Comparison of ENCODE assay signal across 1 cellular context in genomic region chr16:85334718-85335583, GRCh38.
TF ChIP-seq lines count a peak whose summit lies in the region.

No MANE protein-coding gene starts in this region.

TF ChIP-seq in K562, 482 proteins besides CTCF, POLR2A, EP300 and RAD21 (continued from another document and continues in another):
- TF ChIP-seq ZBTB11 (CRISPR knock-in tag; IDR thresholded peaks at IDR 0.05) (no peak), ZBTB1 (CRISPR knock-in tag; IDR thresholded peaks at IDR 0.05; ENCODE audit: borderline replicate concordance, low read depth) (no peak), RBM34 (IDR thresholded peaks at IDR 0.05; ENCODE audit: borderline replicate concordance, insufficient read depth, low read length) (no peak), CBX1 (IDR thresholded peaks at IDR 0.05; ENCODE audit: low read depth) (no peak), HDAC3 (IDR thresholded peaks at IDR 0.05; ENCODE audit: borderline replicate concordance, partially characterized antibody) (no peak), NR1H2 (CRISPR knock-in tag; IDR thresholded peaks at IDR 0.05) (no peak), NCOA1 (IDR thresholded peaks at IDR 0.05; ENCODE audit: low read depth) (peak; percentile 48; the same call in 1 of the 2 replicates), ZNF431 (CRISPR knock-in tag; IDR thresholded peaks at IDR 0.05) (no peak), MYBL2 (IDR thresholded peaks at IDR 0.05; ENCODE audit: low read depth) (no peak), MYBL2 (CRISPR knock-in tag; IDR thresholded peaks at IDR 0.05; ENCODE audit: borderline replicate concordance) (no peak), ZNF140 (CRISPR knock-in tag; IDR thresholded peaks at IDR 0.05) (no peak), TAF9B (IDR thresholded peaks at IDR 0.05; ENCODE audit: partially characterized antibody) (no peak), ZNF785 (CRISPR knock-in tag; IDR thresholded peaks at IDR 0.05) (no peak), NUFIP1 (IDR thresholded peaks at IDR 0.05; ENCODE audit: partially characterized antibody) (no peak), CBFA2T2 (conservative IDR thresholded peaks at IDR 0.05) (peak; percentile 55), PHB2 (IDR thresholded peaks at IDR 0.05; ENCODE audit: low read depth) (no peak), ARNT (IDR thresholded peaks at IDR 0.05) (peak in 1 of 2 experiments; percentile 76; a peak in 1 of 4 replicates), ATF1 (CRISPR knock-in tag; IDR thresholded peaks at IDR 0.05) (no peak), ATF1 (tag; IDR thresholded peaks at IDR 0.05) (0 out of 2 replicates have a peak, but pooled peaks have one; percentile 27), ZNF695 (CRISPR knock-in tag; IDR thresholded peaks at IDR 0.05) (no peak), STAT6 (CRISPR knock-in tag; IDR thresholded peaks at IDR 0.05) (no peak), TBL1XR1 (IDR thresholded peaks at IDR 0.05; ENCODE audit: low read length in 2 of 2) (peak in 1 of 2 experiments; percentile 49; a peak in 2 of 4 replicates), ARHGAP35 (IDR thresholded peaks at IDR 0.05; ENCODE audit: partially characterized antibody) (no peak), HDAC6 (IDR thresholded peaks at IDR 0.05; ENCODE audit: low read depth, low read length) (no peak), NR0B1 (IDR thresholded peaks at IDR 0.05; ENCODE audit: partially characterized antibody) (no peak), HEY1 (CRISPR knock-in tag; IDR thresholded peaks at IDR 0.05; ENCODE audit: borderline replicate concordance) (no peak), RCOR1 (IDR thresholded peaks at IDR 0.05; ENCODE audit: borderline replicate concordance in 1 of 2, low read depth in 2 of 2, low read length in 2 of 2) (peak in 1 of 2 experiments; percentile 91; a peak in 2 of 4 replicates), SETDB1 (IDR thresholded peaks at IDR 0.05; ENCODE audit: low read length) (no peak), CXXC5 (CRISPR knock-in tag; IDR thresholded peaks at IDR 0.05) (peak; percentile 78), ZNF57 (CRISPR knock-in tag; IDR thresholded peaks at IDR 0.05) (no peak), ZNF41 (CRISPR knock-in tag; conservative IDR thresholded peaks at IDR 0.05) (no peak; the same call in 1 of the 2 replicates), CBX2 (IDR thresholded peaks at IDR 0.05; ENCODE audit: insufficient read depth, low read length, poor library complexity, severe bottlenecking) (no peak), SMAD2 (IDR thresholded peaks at IDR 0.05; ENCODE audit: low read depth, low read length) (no peak), NEUROD1 (IDR thresholded peaks at IDR 0.05; ENCODE audit: borderline replicate concordance, low read depth, low read length, partially characterized antibody) (peak; percentile 86), ARID1B (IDR thresholded peaks at IDR 0.05) (peak; percentile 85), MEF2A (IDR thresholded peaks at IDR 0.05; ENCODE audit: control insufficient read depth, low read depth, low read length) (no peak), PCBP1 (IDR thresholded peaks at IDR 0.05; ENCODE audit: low read depth, low read length, poor library complexity, severe bottlenecking) (no peak), CTCFL (IDR thresholded peaks at IDR 0.05; ENCODE audit: borderline replicate concordance, insufficient read depth, low read depth, low read length, poor library complexity, severe bottlenecking) (no peak)
- TF ChIP-seq, protein P1, sequence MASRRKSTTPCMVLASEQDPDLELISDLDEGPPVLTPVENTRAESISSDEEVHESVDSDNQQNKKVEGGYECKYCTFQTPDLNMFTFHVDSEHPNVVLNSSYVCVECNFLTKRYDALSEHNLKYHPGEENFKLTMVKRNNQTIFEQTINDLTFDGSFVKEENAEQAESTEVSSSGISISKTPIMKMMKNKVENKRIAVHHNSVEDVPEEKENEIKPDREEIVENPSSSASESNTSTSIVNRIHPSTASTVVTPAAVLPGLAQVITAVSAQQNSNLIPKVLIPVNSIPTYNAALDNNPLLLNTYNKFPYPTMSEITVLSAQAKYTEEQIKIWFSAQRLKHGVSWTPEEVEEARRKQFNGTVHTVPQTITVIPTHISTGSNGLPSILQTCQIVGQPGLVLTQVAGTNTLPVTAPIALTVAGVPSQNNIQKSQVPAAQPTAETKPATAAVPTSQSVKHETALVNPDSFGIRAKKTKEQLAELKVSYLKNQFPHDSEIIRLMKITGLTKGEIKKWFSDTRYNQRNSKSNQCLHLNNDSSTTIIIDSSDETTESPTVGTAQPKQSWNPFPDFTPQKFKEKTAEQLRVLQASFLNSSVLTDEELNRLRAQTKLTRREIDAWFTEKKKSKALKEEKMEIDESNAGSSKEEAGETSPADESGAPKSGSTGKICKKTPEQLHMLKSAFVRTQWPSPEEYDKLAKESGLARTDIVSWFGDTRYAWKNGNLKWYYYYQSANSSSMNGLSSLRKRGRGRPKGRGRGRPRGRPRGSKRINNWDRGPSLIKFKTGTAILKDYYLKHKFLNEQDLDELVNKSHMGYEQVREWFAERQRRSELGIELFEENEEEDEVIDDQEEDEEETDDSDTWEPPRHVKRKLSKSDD (conservative IDR thresholded peaks at IDR 0.05; ENCODE audit: low read length): no peak
- TF ChIP-seq, protein P2, sequence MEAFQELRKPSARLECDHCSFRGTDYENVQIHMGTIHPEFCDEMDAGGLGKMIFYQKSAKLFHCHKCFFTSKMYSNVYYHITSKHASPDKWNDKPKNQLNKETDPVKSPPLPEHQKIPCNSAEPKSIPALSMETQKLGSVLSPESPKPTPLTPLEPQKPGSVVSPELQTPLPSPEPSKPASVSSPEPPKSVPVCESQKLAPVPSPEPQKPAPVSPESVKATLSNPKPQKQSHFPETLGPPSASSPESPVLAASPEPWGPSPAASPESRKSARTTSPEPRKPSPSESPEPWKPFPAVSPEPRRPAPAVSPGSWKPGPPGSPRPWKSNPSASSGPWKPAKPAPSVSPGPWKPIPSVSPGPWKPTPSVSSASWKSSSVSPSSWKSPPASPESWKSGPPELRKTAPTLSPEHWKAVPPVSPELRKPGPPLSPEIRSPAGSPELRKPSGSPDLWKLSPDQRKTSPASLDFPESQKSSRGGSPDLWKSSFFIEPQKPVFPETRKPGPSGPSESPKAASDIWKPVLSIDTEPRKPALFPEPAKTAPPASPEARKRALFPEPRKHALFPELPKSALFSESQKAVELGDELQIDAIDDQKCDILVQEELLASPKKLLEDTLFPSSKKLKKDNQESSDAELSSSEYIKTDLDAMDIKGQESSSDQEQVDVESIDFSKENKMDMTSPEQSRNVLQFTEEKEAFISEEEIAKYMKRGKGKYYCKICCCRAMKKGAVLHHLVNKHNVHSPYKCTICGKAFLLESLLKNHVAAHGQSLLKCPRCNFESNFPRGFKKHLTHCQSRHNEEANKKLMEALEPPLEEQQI (IDR thresholded peaks at IDR 0.05): no peak
- TF ChIP-seq, protein P3, sequence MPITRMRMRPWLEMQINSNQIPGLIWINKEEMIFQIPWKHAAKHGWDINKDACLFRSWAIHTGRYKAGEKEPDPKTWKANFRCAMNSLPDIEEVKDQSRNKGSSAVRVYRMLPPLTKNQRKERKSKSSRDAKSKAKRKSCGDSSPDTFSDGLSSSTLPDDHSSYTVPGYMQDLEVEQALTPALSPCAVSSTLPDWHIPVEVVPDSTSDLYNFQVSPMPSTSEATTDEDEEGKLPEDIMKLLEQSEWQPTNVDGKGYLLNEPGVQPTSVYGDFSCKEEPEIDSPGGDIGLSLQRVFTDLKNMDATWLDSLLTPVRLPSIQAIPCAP (CRISPR knock-in tag; IDR thresholded peaks at IDR 0.05; ENCODE audit: borderline replicate concordance): no peak
- TF ChIP-seq, protein P4, sequence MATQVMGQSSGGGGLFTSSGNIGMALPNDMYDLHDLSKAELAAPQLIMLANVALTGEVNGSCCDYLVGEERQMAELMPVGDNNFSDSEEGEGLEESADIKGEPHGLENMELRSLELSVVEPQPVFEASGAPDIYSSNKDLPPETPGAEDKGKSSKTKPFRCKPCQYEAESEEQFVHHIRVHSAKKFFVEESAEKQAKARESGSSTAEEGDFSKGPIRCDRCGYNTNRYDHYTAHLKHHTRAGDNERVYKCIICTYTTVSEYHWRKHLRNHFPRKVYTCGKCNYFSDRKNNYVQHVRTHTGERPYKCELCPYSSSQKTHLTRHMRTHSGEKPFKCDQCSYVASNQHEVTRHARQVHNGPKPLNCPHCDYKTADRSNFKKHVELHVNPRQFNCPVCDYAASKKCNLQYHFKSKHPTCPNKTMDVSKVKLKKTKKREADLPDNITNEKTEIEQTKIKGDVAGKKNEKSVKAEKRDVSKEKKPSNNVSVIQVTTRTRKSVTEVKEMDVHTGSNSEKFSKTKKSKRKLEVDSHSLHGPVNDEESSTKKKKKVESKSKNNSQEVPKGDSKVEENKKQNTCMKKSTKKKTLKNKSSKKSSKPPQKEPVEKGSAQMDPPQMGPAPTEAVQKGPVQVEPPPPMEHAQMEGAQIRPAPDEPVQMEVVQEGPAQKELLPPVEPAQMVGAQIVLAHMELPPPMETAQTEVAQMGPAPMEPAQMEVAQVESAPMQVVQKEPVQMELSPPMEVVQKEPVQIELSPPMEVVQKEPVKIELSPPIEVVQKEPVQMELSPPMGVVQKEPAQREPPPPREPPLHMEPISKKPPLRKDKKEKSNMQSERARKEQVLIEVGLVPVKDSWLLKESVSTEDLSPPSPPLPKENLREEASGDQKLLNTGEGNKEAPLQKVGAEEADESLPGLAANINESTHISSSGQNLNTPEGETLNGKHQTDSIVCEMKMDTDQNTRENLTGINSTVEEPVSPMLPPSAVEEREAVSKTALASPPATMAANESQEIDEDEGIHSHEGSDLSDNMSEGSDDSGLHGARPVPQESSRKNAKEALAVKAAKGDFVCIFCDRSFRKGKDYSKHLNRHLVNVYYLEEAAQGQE (CRISPR knock-in tag; IDR thresholded peaks at IDR 0.05; ENCODE audit: low read depth): no peak
- TF ChIP-seq, protein P5, sequence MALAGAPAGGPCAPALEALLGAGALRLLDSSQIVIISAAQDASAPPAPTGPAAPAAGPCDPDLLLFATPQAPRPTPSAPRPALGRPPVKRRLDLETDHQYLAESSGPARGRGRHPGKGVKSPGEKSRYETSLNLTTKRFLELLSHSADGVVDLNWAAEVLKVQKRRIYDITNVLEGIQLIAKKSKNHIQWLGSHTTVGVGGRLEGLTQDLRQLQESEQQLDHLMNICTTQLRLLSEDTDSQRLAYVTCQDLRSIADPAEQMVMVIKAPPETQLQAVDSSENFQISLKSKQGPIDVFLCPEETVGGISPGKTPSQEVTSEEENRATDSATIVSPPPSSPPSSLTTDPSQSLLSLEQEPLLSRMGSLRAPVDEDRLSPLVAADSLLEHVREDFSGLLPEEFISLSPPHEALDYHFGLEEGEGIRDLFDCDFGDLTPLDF (CRISPR knock-in tag; IDR thresholded peaks at IDR 0.05): no peak
